8 cellular contexts compared by ENCODE assay signal in the genomic region with DNA sequence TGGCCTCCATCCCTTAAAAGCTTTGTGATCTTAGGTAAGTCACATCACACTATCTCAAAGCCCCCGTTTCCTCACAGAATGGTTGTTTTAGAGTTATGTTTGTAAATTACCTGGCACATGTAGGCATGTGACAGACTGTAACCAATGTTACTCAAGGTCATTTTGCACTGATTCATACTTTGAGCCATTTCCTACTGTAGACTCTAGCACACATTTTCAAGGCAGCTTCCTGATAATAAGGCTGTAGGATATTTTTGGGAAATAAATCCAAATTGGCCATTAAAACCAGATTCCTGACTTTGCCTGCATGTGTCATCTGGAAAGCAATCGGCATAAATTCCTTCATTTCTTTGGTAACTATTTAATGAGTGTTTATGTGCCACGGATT. TPM values are rescaled to one million over a fixed set of nuclear protein-coding genes. Genes with fewer than 3 reads are reported as not detected.
DNase-seq lines count a peak whose midpoint lies in the region; ATAC-seq and TF ChIP-seq lines count a peak whose summit lies in the region.

No MANE protein-coding gene starts in this region.

- intact Hi-C loops in CD14-positive monocyte (cut with micrococcal nuclease) = loop anchor here in 1 of 2 donors (5.0 kb wide), 1 partner anchor 84 kb away; a partner anchor contains a TSS
- intact Hi-C loops in dendritic cell treated with granulocyte-macrophage colony-stimulating factor and Interleukin-4, amounts not matched to agents 40 ng/mL and 50 ng/mL, for 4 days (cut with micrococcal nuclease) = no loop called here

- H3K4me3 ChIP-seq in Loucy (ENCODE audit: low read length, poor library complexity, severe bottlenecking) = peak overlapping the region; percentile 99

- no peak for TF ChIP-seq POLR2A in erythroblast (IDR thresholded peaks at IDR 0.05; ENCODE audit: low read length)

- H3K9ac ChIP-seq in Loucy (ENCODE audit: low read depth, low read length, poor library complexity, severe bottlenecking) = peak overlapping the region; percentile 94

- H3F3A ChIP-seq in Loucy (ENCODE audit: low read depth) = 0 out of 2 replicates have a peak, but pooled peaks cover 3% of the 10 kb centered on the region

- H3K4me3 Mint-ChIP-seq in CD14-positive monocyte (no peak overlapping the region), nephron (peak overlapping the region; percentile 86 to 92 (median 90))
- peak overlapping the region; percentile 26 for H3K4me3 Mint-ChIP-seq in dendritic cell treated with granulocyte-macrophage colony-stimulating factor and Interleukin-4, amounts not matched to agents 40 ng/mL and 50 ng/mL, for 4 days

- H3K27ac Mint-ChIP-seq in CD14-positive monocyte (peak overlapping the region; percentile 65 to 91 (median 88)), nephron (peak overlapping the region in 2 of 3 experiments; percentile 48 to 84)
- peak overlapping the region; percentile 83 for H3K27ac Mint-ChIP-seq in dendritic cell treated with granulocyte-macrophage colony-stimulating factor and Interleukin-4, amounts not matched to agents 40 ng/mL and 50 ng/mL, for 4 days

- DNase-seq in CD14-positive monocyte (ENCODE audit: low spot score) (no peak), hypothalamus (lab: John Stamatoyannopoulos, UW) (no peak), erythroblast (lab: John Stamatoyannopoulos, UW) (no peak), NCI-H2196 (lab: John Stamatoyannopoulos, UW; ENCODE audit: unreplicated experiment) (no peak)

- TF ChIP-seq CTCF in CD14-positive monocyte (IDR thresholded peaks at IDR 0.05) (no peak), Loucy (conservative IDR thresholded peaks at IDR 0.05; ENCODE audit: low read length) (no peak), nephron (IDR thresholded peaks at IDR 0.05; ENCODE audit: unreplicated experiment in 3 of 3) (no peak)

- peaks cover 39% of the 10 kb centered on the region for H4K20me1 ChIP-seq in Loucy (ENCODE audit: insufficient read depth, low read length, poor library complexity, severe bottlenecking)

- no peaks in the 10 kb centered on the region for H3K36me3 ChIP-seq in Loucy (ENCODE audit: insufficient read depth, low read length)

- H3K27me3 Mint-ChIP-seq in CD14-positive monocyte (ENCODE audit: low read depth in 3 of 3) (no peaks in the 10 kb centered on the region), nephron (ENCODE audit: low read depth) (no peaks in the 10 kb centered on the region)
- H3K27me3 Mint-ChIP-seq in dendritic cell treated with granulocyte-macrophage colony-stimulating factor and Interleukin-4, amounts not matched to agents 40 ng/mL and 50 ng/mL, for 4 days = no peaks in the 10 kb centered on the region

- peaks cover 43% of the 10 kb centered on the region for H3K79me2 ChIP-seq in Loucy (ENCODE audit: insufficient read depth, low read length)

- H2AFZ ChIP-seq in Loucy (ENCODE audit: low read length) = no peak overlapping the region

- H3K4me1 Mint-ChIP-seq in CD14-positive monocyte (peaks cover 60% of the 10 kb centered on the region), nephron (peaks cover 46% of the 10 kb centered on the region)
- peaks cover 69% of the 10 kb centered on the region for H3K4me1 Mint-ChIP-seq in dendritic cell treated with granulocyte-macrophage colony-stimulating factor and Interleukin-4, amounts not matched to agents 40 ng/mL and 50 ng/mL, for 4 days (ENCODE audit: low read depth)

- H3K4me2 ChIP-seq in Loucy (ENCODE audit: low read depth, low read length, poor library complexity, severe bottlenecking) = peak overlapping the region; percentile 96

- H3K4me1 ChIP-seq in Loucy (ENCODE audit: insufficient read depth, low read length, poor library complexity, severe bottlenecking) = peaks cover 54% of the 10 kb centered on the region

- H3K36me3 Mint-ChIP-seq in CD14-positive monocyte (peaks cover 13 to 20% of the 10 kb centered on the region in 2 donors), nephron (ENCODE audit: low read depth) (peaks cover 12% of the 10 kb centered on the region)
- peaks cover 45% of the 10 kb centered on the region for H3K36me3 Mint-ChIP-seq in dendritic cell treated with granulocyte-macrophage colony-stimulating factor and Interleukin-4, amounts not matched to agents 40 ng/mL and 50 ng/mL, for 4 days (ENCODE audit: low read depth)

- H3K9me3 Mint-ChIP-seq in CD14-positive monocyte (peaks cover 0 to 5% (median 0%) of the 10 kb centered on the region in 7 donors), nephron (no peaks in the 10 kb centered on the region)
- H3K9me3 Mint-ChIP-seq in dendritic cell treated with granulocyte-macrophage colony-stimulating factor and Interleukin-4, amounts not matched to agents 40 ng/mL and 50 ng/mL, for 4 days = no peaks in the 10 kb centered on the region

- no peaks in the 10 kb centered on the region for H3K27me3 ChIP-seq in Loucy (ENCODE audit: insufficient read depth, low read length, poor library complexity, severe bottlenecking)

- no peak for ATAC-seq in GM19395 (IDR thresholded peaks at IDR 0.05; ENCODE audit: unreplicated experiment)

- no peaks in the 10 kb centered on the region for H3K9me3 ChIP-seq in Loucy (ENCODE audit: insufficient read depth, low read depth, low read length)

- no peaks in the 10 kb centered on the region for H3K9me2 ChIP-seq in Loucy (replicated peaks; ENCODE audit: low read depth, low read length)

RNA-seq across cellular contexts. Expression of a gene that starts 2.2 kb away (rescaled TPM):
- 10 to 100 TPM; 20.4 to 21.6 TPM for polyA plus RNA-seq in CD14-positive monocyte

Comparison
In these comparisons a context has a peak if more than half of its experiments do, and no peak if none do; other contexts are left out.
1. H3K4me3 Mint-ChIP-seq: peak in dendritic cell treated with granulocyte-macrophage colony-stimulating factor and Interleukin-4, amounts not matched to agents 40 ng/mL and 50 ng/mL, for 4 days (single experiment) and nephron (3 of 3); none in CD14-positive monocyte (0 of 2).
2. Peak in every context shown above with its lines, with median percentiles within 50 percentile points of each other: H3K27ac Mint-ChIP-seq.